In the genomic region with DNA sequence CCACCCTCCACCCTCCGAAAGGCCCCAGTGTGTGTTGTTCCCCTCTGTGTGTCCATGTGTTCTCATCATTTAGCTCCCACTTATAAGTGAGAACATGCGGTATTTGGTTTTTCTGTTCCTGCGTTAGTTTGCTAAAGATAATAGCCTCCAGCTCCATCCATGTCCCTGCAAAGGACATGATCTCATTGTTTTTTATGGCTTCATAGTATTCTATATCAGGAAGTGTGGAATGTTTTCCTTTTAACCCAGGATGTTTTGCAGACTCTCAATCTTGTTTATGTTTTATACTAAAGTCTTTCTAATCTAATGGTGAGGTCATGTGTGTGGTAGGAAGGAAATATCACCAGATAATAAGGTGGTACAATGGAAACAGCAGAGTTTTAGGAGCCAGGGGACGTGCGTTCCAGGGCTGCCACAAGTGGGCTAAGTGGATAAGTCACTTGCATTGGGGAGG, we compare ENCODE assay signal across 10 cellular contexts. TPM values are rescaled to one million over a fixed set of nuclear protein-coding genes. Genes with fewer than 3 reads are reported as not detected.
DNase-seq lines count a peak whose midpoint lies in the region; ATAC-seq and TF ChIP-seq lines count a peak whose summit lies in the region.
"Not testable (repeated sequence)": the region's sequence is repeated elsewhere in the genome, so short reads cannot be mapped to it uniquely, and the experiment has no call there.
"Had no signal": no experiment of that assay in that cellular context is flagged by ENCODE, and none has a peak within 500 bp of the region (broad histone marks: within the 10 kb centered on the region; RNA-seq: fewer than 3 reads in every experiment).

No MANE protein-coding gene starts in this region.

- TF ChIP-seq POLR2A in right lobe of liver (IDR thresholded peaks at IDR 0.05), result not testable (repeated sequence)

- intact Hi-C loops in left ventricle myocardium inferior (cut with micrococcal nuclease); right lobe of liver (cut with DNase I); upper lobe of right lung (cut with DNase I): not testable (repeated sequence)

- not testable (repeated sequence) for H3K9ac ChIP-seq in rectal smooth muscle tissue (ENCODE audit: low read length)

- H3K27ac ChIP-seq in coronary artery (peak overlapping the region; percentile 46 to 78), left ventricle myocardium inferior (replicated peaks) (peak overlapping the region; percentile 80), rectal smooth muscle tissue (ENCODE audit: low read depth, low read length) (peak overlapping the region; percentile 24), upper lobe of right lung (peak overlapping the region; percentile 55)
- H3K27ac ChIP-seq in right lobe of liver, result not testable (repeated sequence)

- H3K4me3 ChIP-seq in coronary artery, result peak overlapping the region; percentile 57
- H3K4me3 ChIP-seq in fibroblast of pulmonary artery (replicated peaks; ENCODE audit: low read depth, low read length); left ventricle myocardium inferior; right lobe of liver; rectal smooth muscle tissue (ENCODE audit: low read length); upper lobe of right lung: not testable (repeated sequence)

- not testable (repeated sequence) for DNase-seq in HEK293T (ENCODE audit: extremely low spot score); coronary artery (ENCODE audit: low spot score); left ventricle myocardium inferior; right lobe of liver; upper lobe of right lung
- peak; percentile 9 for DNase-seq in amniotic epithelial cell (ENCODE audit: low read depth)
- DNase-seq in fibroblast of pulmonary artery (ENCODE audit: low read depth), result peak; percentile 23

- H3K27me3 ChIP-seq in left ventricle myocardium inferior (ENCODE audit: low read depth); right lobe of liver; rectal smooth muscle tissue (ENCODE audit: control insufficient read depth, insufficient read depth, low read length); upper lobe of right lung: not testable (repeated sequence)

- H3K36me3 ChIP-seq in left ventricle myocardium inferior; right lobe of liver; rectal smooth muscle tissue (ENCODE audit: control insufficient read depth, insufficient read depth, low read length); upper lobe of right lung: not testable (repeated sequence)

- WGBS in right lobe of liver (ENCODE audit: insufficient coverage, low coverage, low lambda C conversion rate, missing lambda C conversion rate), result 52% methylated on average over 5 of the region's 5 CpGs

- TF ChIP-seq CTCF in coronary artery (IDR thresholded peaks at IDR 0.05); fibroblast of pulmonary artery (IDR thresholded peaks at IDR 0.05; ENCODE audit: low read length, missing control alignments); left ventricle myocardium inferior (IDR thresholded peaks at IDR 0.05; ENCODE audit: borderline replicate concordance); right lobe of liver (IDR thresholded peaks at IDR 0.05); upper lobe of right lung (IDR thresholded peaks at IDR 0.05): not testable (repeated sequence)

- H3K9me3 ChIP-seq in left ventricle myocardium inferior (replicated peaks); right lobe of liver; upper lobe of right lung: not testable (repeated sequence)

- CTCF ChIA-PET in HEK293T (lab: Yijun Ruan, JAX), result interaction anchor here (0.6 kb wide), 1 partner anchor 1708 kb away, joined by 6 read pairs; no protein-coding TSS in a partner anchor

- POLR2A ChIA-PET in HEK293T (lab: Yijun Ruan, JAX), result not testable (repeated sequence)

- ATAC-seq in right lobe of liver, result peak; percentile 35 to 65 (median 51)
- ATAC-seq in upper lobe of right lung, result not testable (repeated sequence)

- H3K4me1 ChIP-seq in left ventricle myocardium inferior, result peaks cover 50% of the 10 kb centered on the region
- not testable (repeated sequence) for H3K4me1 ChIP-seq in right lobe of liver; rectal smooth muscle tissue (ENCODE audit: control insufficient read depth, insufficient read depth, low read length); upper lobe of right lung

TF ChIP-seq in HEK293T, 16 proteins besides CTCF, POLR2A, EP300 and RAD21:
- TF ChIP-seq CTBP1 (IDR thresholded peaks at IDR 0.05; ENCODE audit: borderline replicate concordance) (0 out of 2 replicates have a peak, but pooled peaks have one; percentile 13), L3MBTL2 (conservative IDR thresholded peaks at IDR 0.05) (peak; percentile 63)
TF ChIP-seq in HEK293T: peak in this region for 2; not testable (repeated sequence) for 14.

RNA-seq across cellular contexts. Expression of gene LYZL2, which starts 14.9 kb away (rescaled TPM):
- total RNA-seq in left ventricle myocardium inferior (not detected), right lobe of liver (not detected), upper lobe of right lung (not detected)
- total RNA-seq: A673, MCF 10A had no signal
